ENCODE assay signal across 8 cellular contexts in the genomic region with DNA sequence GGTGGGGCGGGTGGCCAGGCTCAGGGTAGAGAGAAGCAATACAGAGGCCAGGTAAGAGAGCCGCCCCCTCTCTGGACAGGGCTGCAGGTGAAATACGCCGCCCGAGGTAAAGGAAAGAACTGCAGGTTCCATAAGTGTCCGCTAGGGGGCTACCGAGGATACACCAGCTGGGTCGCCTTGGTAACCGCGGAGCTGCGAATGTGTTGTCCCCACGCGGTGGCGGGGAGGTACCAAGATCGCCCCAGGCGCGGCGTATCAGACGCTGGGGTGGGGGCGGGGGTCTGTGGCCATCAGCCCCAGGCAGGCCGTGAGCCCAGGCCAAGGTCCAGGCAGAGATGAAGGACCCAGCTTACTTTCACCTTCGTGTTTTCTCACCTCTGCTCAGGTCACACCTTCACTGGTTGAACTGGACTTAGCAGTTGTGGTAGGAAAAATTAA. TPM values are rescaled to one million over a fixed set of nuclear protein-coding genes. Genes with fewer than 3 reads are reported as not detected.
DNase-seq lines count a peak whose midpoint lies in the region; ATAC-seq, FAIRE-seq and TF ChIP-seq lines count a peak whose summit lies in the region.

No MANE protein-coding gene starts in this region.

- peak; percentile 92 for FAIRE-seq in HepG2 (lab: Jason Lieb, UNC)

- no peaks in the 10 kb centered on the region for H3K9me3 Mint-ChIP-seq in activated CD4-positive, alpha-beta T cell treated with anti-CD3 and anti-CD28 coated beads, Interleukin-2, amount 10 ng/mL, durations not matched to agents 24 days and 14 days

- H3K4me3 ChIP-seq in colonic mucosa = peak overlapping the region; percentile 12
- peak overlapping the region in 2 of 3 experiments; percentile 25 to 47; a peak in 4 of 6 replicates for H3K4me3 ChIP-seq in HepG2 (replicated peaks in 1 of 3; ENCODE audit: insufficient read depth in 1 of 3, low read depth in 2 of 3, low read length in 3 of 3)

- intact Hi-C loops in activated CD4-positive, alpha-beta T cell treated with anti-CD3 and anti-CD28 coated beads, Interleukin-2, amount 10 ng/mL, durations not matched to agents 24 days and 14 days (cut with micrococcal nuclease) = no loop called here
- intact Hi-C loops in colonic mucosa (cut with DNase I) (no loop called here), HepG2 (cut with micrococcal nuclease; ENCODE audit: unreplicated experiment) (loop anchor here (10.0 kb wide), 1 partner anchor 614 kb away; the partner anchor contains the start of genes CHTF8 and UTP4)

- BruUV-seq in HepG2 (replicated peaks; lab: Mats Ljungman, UMichigan) = no TSS peak

- H3K36me3 Mint-ChIP-seq in activated CD4-positive, alpha-beta T cell treated with anti-CD3 and anti-CD28 coated beads, Interleukin-2, amount 10 ng/mL, durations not matched to agents 24 days and 14 days (ENCODE audit: low read depth) = no peaks in the 10 kb centered on the region

- TF ChIP-seq CTCF in colonic mucosa (IDR thresholded peaks at IDR 0.05) (peak; percentile 96), HepG2 (CRISPR knock-in tag; IDR thresholded peaks at IDR 0.05) (peak; percentile 96)

- peak overlapping the region; percentile 73 for H3K4me3 Mint-ChIP-seq in activated CD4-positive, alpha-beta T cell treated with anti-CD3 and anti-CD28 coated beads, Interleukin-2, amount 10 ng/mL, durations not matched to agents 24 days and 14 days

- DNase-seq in AG08396 (ENCODE audit: low spot score) (peak; percentile 95), NCI-H69 (lab: John Stamatoyannopoulos, UW) (peak; percentile 91), colonic mucosa (peak; percentile 90), HepG2 (ENCODE audit: low spot score) (peak; percentile 89)
- peak; percentile 96 for DNase-seq in activated CD4-positive, alpha-beta T cell treated with anti-CD3 and anti-CD28 coated beads, Interleukin-2, amount 10 ng/mL, durations not matched to agents 24 days and 14 days
- DNase-seq in stimulated activated CD4-positive, alpha-beta T cell treated with anti-CD3 and anti-CD28 coated beads, Interleukin-4, amount 100 ng/mL, for 4 hours = peak; percentile 77 to 82

- H3K9me3 ChIP-seq in colonic mucosa = no peaks in the 10 kb centered on the region
- no peaks in the 10 kb centered on the region for H3K9me3 ChIP-seq in HepG2 (ENCODE audit: low read length)

- H3K36me3 ChIP-seq in colonic mucosa = no peaks in the 10 kb centered on the region
- no peaks in the 10 kb centered on the region for H3K36me3 ChIP-seq in HepG2 (replicated peaks in 1 of 2; ENCODE audit: control insufficient read depth in 1 of 2, insufficient read depth in 2 of 2, low read length in 2 of 2)

- H3K27me3 ChIP-seq in colonic mucosa = no peaks in the 10 kb centered on the region
- peaks cover 0 to 2% of the 10 kb centered on the region in 2 experiments; a peak in 1 of 5 replicates for H3K27me3 ChIP-seq in HepG2 (ENCODE audit: control insufficient read depth in 1 of 2, insufficient read depth in 2 of 2, low read length in 2 of 2)

- peak overlapping the region; percentile 78 for H3K27ac Mint-ChIP-seq in activated CD4-positive, alpha-beta T cell treated with anti-CD3 and anti-CD28 coated beads, Interleukin-2, amount 10 ng/mL, durations not matched to agents 24 days and 14 days

- in situ Hi-C loops in HepG2 (cut with HindIII; ENCODE audit: extremely low pct_ligation_motif_present, low pct_unique_long_range_greater_than_20kb) = no loop called here

- H2AFZ ChIP-seq in HepG2 (ENCODE audit: low read length) = no peak overlapping the region

- peak; percentile 89 for TF ChIP-seq RAD21 in HepG2 (CRISPR knock-in tag; IDR thresholded peaks at IDR 0.05)

- peaks cover 10% of the 10 kb centered on the region for H3K27me3 Mint-ChIP-seq in activated CD4-positive, alpha-beta T cell treated with anti-CD3 and anti-CD28 coated beads, Interleukin-2, amount 10 ng/mL, durations not matched to agents 24 days and 14 days

- WGBS in HepG2 (ENCODE audit: low lambda C conversion rate) = 2% methylated on average over 8 of the region's 22 CpGs

- peaks cover 6% of the 10 kb centered on the region for H3K4me1 Mint-ChIP-seq in activated CD4-positive, alpha-beta T cell treated with anti-CD3 and anti-CD28 coated beads, Interleukin-2, amount 10 ng/mL, durations not matched to agents 24 days and 14 days

- no peaks in the 10 kb centered on the region for H3K79me2 ChIP-seq in HepG2 (ENCODE audit: insufficient read depth, low read length)

- CTCF ChIA-PET in HepG2 (lab: Yijun Ruan, JAX; ENCODE audit: low intra/inter-chr PET ratio, low total read pairs) = interaction anchor here (0.7 to 1.2 kb wide), 3 partner anchors 9 to 280 kb away, joined by 4 to 9 read pairs (median 8); no protein-coding TSS in a partner anchor

- H3K9ac ChIP-seq in colonic mucosa (ENCODE audit: low read depth in 2 of 2, low read length in 2 of 2) (peak overlapping the region in 1 of 2 donors; percentile 19), HepG2 (ENCODE audit: insufficient read depth, low read depth, low read length) (peak overlapping the region; percentile 16; the same call in 1 of the 2 replicates)

- H3K4me2 ChIP-seq in HepG2 (ENCODE audit: low read depth, low read length) = peak overlapping the region; percentile 87

- H4K20me1 ChIP-seq in HepG2 (ENCODE audit: insufficient read depth, low read length) = no peaks in the 10 kb centered on the region

- peak; percentile 86 for ATAC-seq in GM18907 (IDR thresholded peaks at IDR 0.05; ENCODE audit: unreplicated experiment)
- peak; percentile 44 for ATAC-seq in HG03469 (IDR thresholded peaks at IDR 0.05; ENCODE audit: unreplicated experiment)
- ATAC-seq in HepG2 = peak; percentile 93

- H3K4me1 ChIP-seq in colonic mucosa (peaks cover 3% of the 10 kb centered on the region), HepG2 (ENCODE audit: insufficient read depth, low read length) (peaks cover 12% of the 10 kb centered on the region)

- TF ChIP-seq EP300 in HepG2 (IDR thresholded peaks at IDR 0.05; ENCODE audit: low read depth in 2 of 2, low read length in 2 of 2) = peak in 1 of 2 experiments; percentile 47; a peak in 1 of 4 replicates
- TF ChIP-seq EP300 in HepG2 (CRISPR knock-in tag; IDR thresholded peaks at IDR 0.05; ENCODE audit: borderline replicate concordance) = peak; percentile 41; the same call in 1 of the 2 replicates

- no peak for TF ChIP-seq POLR2A in HepG2 (IDR thresholded peaks at IDR 0.05; ENCODE audit: insufficient read depth in 1 of 2, low read depth in 2 of 2, low read length in 2 of 2)

- POLR2A ChIA-PET in HepG2 (lab: Yijun Ruan, JAX) = interaction anchor here (0.6 to 1.8 kb wide), 3 partner anchors 9 to 335 kb away, joined by 3 to 13 read pairs (median 3); no protein-coding TSS in a partner anchor

- H3K27ac ChIP-seq in colonic mucosa (no peak overlapping the region), HepG2 (ENCODE audit: extremely low read length, insufficient read depth, low read length) (peak overlapping the region; percentile 12)

TF ChIP-seq in HepG2, 621 proteins besides CTCF, POLR2A, EP300 and RAD21 (continues in another document):
- TF ChIP-seq ZNF224 (CRISPR knock-in tag; IDR thresholded peaks at IDR 0.05) = 0 out of 2 replicates have a peak, but pooled peaks have one; percentile 44

RNA-seq across cellular contexts. Expression of gene ZFP90, which starts 18.4 kb away (rescaled TPM):
- 19.0 and 20.2 TPM in 2 replicates for total RNA-seq in activated CD4-positive, alpha-beta T cell treated with anti-CD3 and anti-CD28 coated beads, Interleukin-2, amount 10 ng/mL, durations not matched to agents 24 days and 14 days
- 10 to 100 TPM; 10.2 to 10.3 TPM for total RNA-seq in colonic mucosa
- 17.6 and 21.9 TPM in 2 replicates for total RNA-seq in HepG2 (2016; rRNA removed; fragmentation: Illumina TruSeq; extraction: Trizol)
- 5.3 and 6.1 TPM in 2 replicates for total RNA-seq in HepG2 (2016; cell fraction: cytosol; rRNA removed; fragmentation: Illumina TruSeq; extraction: Trizol; ENCODE audit: low read depth)
- 16.8 and 19.8 TPM in 2 replicates for total RNA-seq in HepG2 (2016; cell fraction: insoluble cytoplasmic fraction; rRNA removed; fragmentation: Illumina TruSeq; extraction: Trizol)
- total RNA-seq in HepG2 (2016; cell fraction: membrane; rRNA removed; fragmentation: Illumina TruSeq; extraction: Trizol) = 12.0 and 12.6 TPM in 2 replicates
- total RNA-seq in HepG2 (2016; cell fraction: nucleus; rRNA removed; fragmentation: Illumina TruSeq; extraction: Trizol) = 16.4 and 21.3 TPM in 2 replicates
- polyA plus RNA-seq in HepG2 (2011; rRNA removed) = 17.6 and 18.9 TPM in 2 replicates
- polyA plus RNA-seq in HepG2 (2011; cell fraction: cytosol; rRNA removed) = 8.1 and 9.3 TPM in 2 replicates
- polyA plus RNA-seq in HepG2 (2011; cell fraction: nucleus; rRNA removed) = 36.1 and 55.4 TPM in 2 replicates
- 12.8 and 14.6 TPM in 2 replicates for polyA plus RNA-seq in HepG2 (2012)
- polyA plus RNA-seq in HepG2 (2016; cell fraction: cytosol; fragmentation: Illumina TruSeq; extraction: Trizol; ENCODE audit: low read depth) = 4.5 and 5.6 TPM in 2 replicates
- polyA plus RNA-seq in HepG2 (2016; cell fraction: insoluble cytoplasmic fraction; fragmentation: Illumina TruSeq; extraction: Trizol; ENCODE audit: low read depth) = 14.3 and 14.6 TPM in 2 replicates
- polyA plus RNA-seq in HepG2 (2016; cell fraction: membrane; fragmentation: Illumina TruSeq; extraction: Trizol; ENCODE audit: low read depth) = 6.2 and 9.0 TPM in 2 replicates
- 27.9 and 29.5 TPM in 2 replicates for polyA plus RNA-seq in HepG2 (2016; cell fraction: nucleus; fragmentation: Illumina TruSeq; extraction: Trizol; ENCODE audit: insufficient read depth, low read depth)
- 0.58 and 14.8 TPM in 2 replicates for polyA minus RNA-seq in HepG2 (2011; rRNA and poly(A)+ RNA removed; ENCODE audit: low replicate concordance)
- 13.7 and 13.9 TPM in 2 replicates for polyA minus RNA-seq in HepG2 (2011; cell fraction: cytosol; rRNA and poly(A)+ RNA removed)
- polyA minus RNA-seq in HepG2 (2011; cell fraction: nucleus; rRNA and poly(A)+ RNA removed) = 28.3 and 40.0 TPM in 2 replicates
